ENCODE assay signal across 2 cellular contexts in the genomic region with DNA sequence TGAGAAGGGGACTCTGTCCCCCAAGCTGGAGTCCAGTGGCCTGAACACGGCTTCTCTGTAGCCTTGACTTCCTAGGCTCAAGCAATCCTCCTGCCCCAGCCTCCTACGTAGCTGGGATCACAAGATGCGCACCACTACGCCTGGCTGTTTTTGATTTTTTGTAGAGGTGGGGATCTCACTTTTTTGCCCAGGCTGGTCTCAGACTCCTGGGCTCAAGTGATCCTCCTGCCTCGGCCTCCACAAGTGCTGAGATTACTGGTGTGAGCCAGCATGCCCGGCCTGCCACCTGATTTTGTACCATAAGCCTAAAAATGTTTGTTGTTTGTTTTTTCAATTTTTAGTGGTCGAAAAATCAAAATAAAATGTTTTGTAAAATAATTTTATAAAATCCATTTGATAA.
A peak's percentile ranks its signal among the peaks of the same experiment; 100 is the strongest.
TF ChIP-seq lines count a peak whose summit lies in the region.

No MANE protein-coding gene starts in this region.

TF ChIP-seq in WTC11, 78 proteins besides CTCF, POLR2A, EP300 and RAD21 (continued from another document):
- TF ChIP-seq, protein P1, sequence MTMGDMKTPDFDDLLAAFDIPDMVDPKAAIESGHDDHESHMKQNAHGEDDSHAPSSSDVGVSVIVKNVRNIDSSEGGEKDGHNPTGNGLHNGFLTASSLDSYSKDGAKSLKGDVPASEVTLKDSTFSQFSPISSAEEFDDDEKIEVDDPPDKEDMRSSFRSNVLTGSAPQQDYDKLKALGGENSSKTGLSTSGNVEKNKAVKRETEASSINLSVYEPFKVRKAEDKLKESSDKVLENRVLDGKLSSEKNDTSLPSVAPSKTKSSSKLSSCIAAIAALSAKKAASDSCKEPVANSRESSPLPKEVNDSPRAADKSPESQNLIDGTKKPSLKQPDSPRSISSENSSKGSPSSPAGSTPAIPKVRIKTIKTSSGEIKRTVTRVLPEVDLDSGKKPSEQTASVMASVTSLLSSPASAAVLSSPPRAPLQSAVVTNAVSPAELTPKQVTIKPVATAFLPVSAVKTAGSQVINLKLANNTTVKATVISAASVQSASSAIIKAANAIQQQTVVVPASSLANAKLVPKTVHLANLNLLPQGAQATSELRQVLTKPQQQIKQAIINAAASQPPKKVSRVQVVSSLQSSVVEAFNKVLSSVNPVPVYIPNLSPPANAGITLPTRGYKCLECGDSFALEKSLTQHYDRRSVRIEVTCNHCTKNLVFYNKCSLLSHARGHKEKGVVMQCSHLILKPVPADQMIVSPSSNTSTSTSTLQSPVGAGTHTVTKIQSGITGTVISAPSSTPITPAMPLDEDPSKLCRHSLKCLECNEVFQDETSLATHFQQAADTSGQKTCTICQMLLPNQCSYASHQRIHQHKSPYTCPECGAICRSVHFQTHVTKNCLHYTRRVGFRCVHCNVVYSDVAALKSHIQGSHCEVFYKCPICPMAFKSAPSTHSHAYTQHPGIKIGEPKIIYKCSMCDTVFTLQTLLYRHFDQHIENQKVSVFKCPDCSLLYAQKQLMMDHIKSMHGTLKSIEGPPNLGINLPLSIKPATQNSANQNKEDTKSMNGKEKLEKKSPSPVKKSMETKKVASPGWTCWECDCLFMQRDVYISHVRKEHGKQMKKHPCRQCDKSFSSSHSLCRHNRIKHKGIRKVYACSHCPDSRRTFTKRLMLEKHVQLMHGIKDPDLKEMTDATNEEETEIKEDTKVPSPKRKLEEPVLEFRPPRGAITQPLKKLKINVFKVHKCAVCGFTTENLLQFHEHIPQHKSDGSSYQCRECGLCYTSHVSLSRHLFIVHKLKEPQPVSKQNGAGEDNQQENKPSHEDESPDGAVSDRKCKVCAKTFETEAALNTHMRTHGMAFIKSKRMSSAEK (CRISPR knock-in tag; IDR thresholded peaks at IDR 0.05; ENCODE audit: borderline replicate concordance), result no peak
- TF ChIP-seq ZNF121 (CRISPR knock-in tag; IDR thresholded peaks at IDR 0.05), result peak; percentile 61; the same call in 1 of the 2 replicates

TF ChIP-seq in endothelial cell of umbilical vein, 7 proteins besides CTCF, POLR2A, EP300 and RAD21 (continued from another document):
- TF ChIP-seq, protein P2, sequence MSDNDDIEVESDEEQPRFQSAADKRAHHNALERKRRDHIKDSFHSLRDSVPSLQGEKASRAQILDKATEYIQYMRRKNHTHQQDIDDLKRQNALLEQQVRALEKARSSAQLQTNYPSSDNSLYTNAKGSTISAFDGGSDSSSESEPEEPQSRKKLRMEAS (IDR thresholded peaks at IDR 0.05; ENCODE audit: insufficient read depth, insufficient read length), result no peak
